8 cellular contexts compared by ENCODE assay signal in the genomic region with DNA sequence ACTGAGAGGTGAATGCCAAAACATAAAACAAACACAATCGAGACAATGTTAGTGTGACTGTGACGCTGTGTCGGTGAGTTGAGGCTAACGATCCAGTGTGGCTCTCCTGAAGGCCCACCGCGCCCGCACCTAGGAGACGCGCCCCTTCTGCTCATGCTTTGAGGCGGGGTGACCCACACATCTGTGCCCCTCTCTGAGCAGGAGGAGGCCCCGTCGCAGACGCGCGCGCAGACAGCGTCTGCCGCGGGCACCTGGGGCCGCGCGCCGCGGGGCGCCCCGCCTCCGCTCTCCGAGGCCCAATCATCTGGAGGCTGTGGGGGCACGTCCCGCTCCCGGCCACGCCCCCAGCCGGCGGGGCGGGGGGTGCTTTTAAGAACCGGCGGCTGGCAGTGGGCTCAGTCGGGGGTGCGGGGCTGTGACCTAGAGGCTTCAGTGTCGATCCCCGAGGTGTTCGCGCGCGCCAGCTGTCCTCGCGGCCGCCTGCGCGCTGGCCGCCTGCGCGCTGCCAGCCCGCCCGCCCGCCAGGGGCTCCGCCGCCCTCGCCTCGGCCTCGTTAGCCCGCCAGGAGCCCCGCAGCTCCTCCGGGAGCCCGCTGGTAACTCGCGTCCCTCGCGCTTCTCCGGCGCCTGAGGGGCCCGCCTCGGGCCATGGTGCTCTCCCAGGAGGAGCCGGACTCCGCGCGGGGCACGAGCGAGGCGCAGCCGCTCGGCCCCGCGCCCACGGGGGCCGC. TPM values are rescaled to one million over a fixed set of nuclear protein-coding genes. Genes with fewer than 3 reads are reported as not detected.
DNase-seq lines count a peak whose midpoint lies in the region; ATAC-seq and TF ChIP-seq lines count a peak whose summit lies in the region.

TSS of gene SLC16A10 (plus strand) at position 398 of the 730 bp plus-strand sequence. CDS start at position 648, 250 bp downstream.

- H3K4me3 Mint-ChIP-seq in activated CD4-positive, alpha-beta memory T cell treated with anti-CD3 and anti-CD28 coated beads for 36 hours, result peak within 1 kb of the TSS; percentile 77
- peak within 1 kb of the TSS; percentile 79 for H3K4me3 Mint-ChIP-seq in mesothelial cell of epicardium

- ATAC-seq in GM19035 (IDR thresholded peaks at IDR 0.05; ENCODE audit: unreplicated experiment) (peak; percentile 86), HG03280 (IDR thresholded peaks at IDR 0.05; ENCODE audit: unreplicated experiment) (peak; percentile 87)

- H3K9me3 ChIP-seq in BE2C, result no peaks in the 10 kb centered on the region

- CTCF ChIA-PET in activated CD4-positive, alpha-beta memory T cell treated with anti-CD3 and anti-CD28 coated beads for 36 hours (lab: Charles Lee), result interaction anchor here (1.0 to 1.1 kb wide), 2 partner anchors 123 to 172 kb away, joined by 3 to 4 read pairs; a partner anchor contains a TSS

- H3K27me3 ChIP-seq in BE2C, result no peaks in the 10 kb centered on the region

- no peaks in the 10 kb centered on the region for H3K36me3 Mint-ChIP-seq in activated CD4-positive, alpha-beta memory T cell treated with anti-CD3 and anti-CD28 coated beads for 36 hours
- no peaks in the 10 kb centered on the region for H3K36me3 Mint-ChIP-seq in mesothelial cell of epicardium

- no peaks in the 10 kb centered on the region; the same call in 1 of the 2 replicates for H3K4me1 ChIP-seq in BE2C

- peak; percentile 90 for DNase-seq in BE2C
- peak; percentile 90 to 94 for DNase-seq in NCI-H524 (lab: John Stamatoyannopoulos, UW)
- peak; percentile 79 for DNase-seq in activated CD4-positive, alpha-beta memory T cell treated with anti-CD3 and anti-CD28 coated beads for 36 hours
- DNase-seq in effector CD4-positive, alpha-beta T cell, result peak; percentile 77
- DNase-seq in mesothelial cell of epicardium (ENCODE audit: low spot score in 2 of 2, unreplicated experiment in 2 of 2), result peak; percentile 45 to 77
- peak; percentile 54 to 71 for DNase-seq in stimulated activated CD8-positive, alpha-beta memory T cell treated with anti-CD3 and anti-CD28 coated beads, Interleukin-2, amount 100 ng/mL, for 1 hour (ENCODE audit: low read depth in 2 of 2)

- POLR2A ChIA-PET in activated CD4-positive, alpha-beta memory T cell treated with anti-CD3 and anti-CD28 coated beads for 36 hours (lab: Charles Lee), result no interaction called here

- H3K9me3 Mint-ChIP-seq in activated CD4-positive, alpha-beta memory T cell treated with anti-CD3 and anti-CD28 coated beads for 36 hours, result no peaks in the 10 kb centered on the region
- H3K9me3 Mint-ChIP-seq in mesothelial cell of epicardium, result no peaks in the 10 kb centered on the region

- intact Hi-C loops in activated CD4-positive, alpha-beta memory T cell treated with anti-CD3 and anti-CD28 coated beads for 36 hours (cut with micrococcal nuclease), result loop anchor here (5.0 kb wide), 2 partner anchors 95 to 270 kb away; partner anchors contain the start of gene CDK19

- no peaks in the 10 kb centered on the region for H3K36me3 ChIP-seq in BE2C

- H3K27me3 Mint-ChIP-seq in activated CD4-positive, alpha-beta memory T cell treated with anti-CD3 and anti-CD28 coated beads for 36 hours, result peaks cover 11% of the 10 kb centered on the region
- H3K27me3 Mint-ChIP-seq in mesothelial cell of epicardium (ENCODE audit: low read depth), result peaks cover 35% of the 10 kb centered on the region

- TF ChIP-seq CTCF in BE2C (IDR thresholded peaks at IDR 0.05; ENCODE audit: low read depth, low read length), result no peak
- TF ChIP-seq CTCF in mesothelial cell of epicardium (IDR thresholded peaks at IDR 0.05; ENCODE audit: unreplicated experiment), result no peak

- peaks cover 28% of the 10 kb centered on the region for H3K4me1 Mint-ChIP-seq in activated CD4-positive, alpha-beta memory T cell treated with anti-CD3 and anti-CD28 coated beads for 36 hours (ENCODE audit: low read depth)
- H3K4me1 Mint-ChIP-seq in mesothelial cell of epicardium, result peaks cover 22% of the 10 kb centered on the region

- H3K27ac Mint-ChIP-seq in activated CD4-positive, alpha-beta memory T cell treated with anti-CD3 and anti-CD28 coated beads for 36 hours, result peak within 1 kb of the TSS; percentile 8
- peak within 1 kb of the TSS; percentile 27 for H3K27ac Mint-ChIP-seq in mesothelial cell of epicardium

- peak within 1 kb of the TSS; percentile 78 for H3K4me3 ChIP-seq in BE2C (ENCODE audit: low read depth, low read length)

RNA-seq across cellular contexts. Expression of gene SLC16A10, which starts in this region (rescaled TPM):
- 0.12 TPM for polyA plus RNA-seq in BE2C (2012; ENCODE audit: insufficient read depth, insufficient read length, low read depth)
- total RNA-seq in activated CD4-positive, alpha-beta memory T cell treated with anti-CD3 and anti-CD28 coated beads for 36 hours, result 1 to 10 TPM; 3.4 to 3.6 TPM
- total RNA-seq in mesothelial cell of epicardium, result 15.0 to 18.0 TPM (median 15.1 TPM) in 3 replicates

Comparison
In these comparisons a context has a peak if more than half of its experiments do, and no peak if none do; other contexts are left out.
1. Peak in every context shown above with its lines: DNase-seq, ATAC-seq and H3K4me3 ChIP-seq.